Comparison of ENCODE assay signal across 8 cellular contexts in the genomic region with DNA sequence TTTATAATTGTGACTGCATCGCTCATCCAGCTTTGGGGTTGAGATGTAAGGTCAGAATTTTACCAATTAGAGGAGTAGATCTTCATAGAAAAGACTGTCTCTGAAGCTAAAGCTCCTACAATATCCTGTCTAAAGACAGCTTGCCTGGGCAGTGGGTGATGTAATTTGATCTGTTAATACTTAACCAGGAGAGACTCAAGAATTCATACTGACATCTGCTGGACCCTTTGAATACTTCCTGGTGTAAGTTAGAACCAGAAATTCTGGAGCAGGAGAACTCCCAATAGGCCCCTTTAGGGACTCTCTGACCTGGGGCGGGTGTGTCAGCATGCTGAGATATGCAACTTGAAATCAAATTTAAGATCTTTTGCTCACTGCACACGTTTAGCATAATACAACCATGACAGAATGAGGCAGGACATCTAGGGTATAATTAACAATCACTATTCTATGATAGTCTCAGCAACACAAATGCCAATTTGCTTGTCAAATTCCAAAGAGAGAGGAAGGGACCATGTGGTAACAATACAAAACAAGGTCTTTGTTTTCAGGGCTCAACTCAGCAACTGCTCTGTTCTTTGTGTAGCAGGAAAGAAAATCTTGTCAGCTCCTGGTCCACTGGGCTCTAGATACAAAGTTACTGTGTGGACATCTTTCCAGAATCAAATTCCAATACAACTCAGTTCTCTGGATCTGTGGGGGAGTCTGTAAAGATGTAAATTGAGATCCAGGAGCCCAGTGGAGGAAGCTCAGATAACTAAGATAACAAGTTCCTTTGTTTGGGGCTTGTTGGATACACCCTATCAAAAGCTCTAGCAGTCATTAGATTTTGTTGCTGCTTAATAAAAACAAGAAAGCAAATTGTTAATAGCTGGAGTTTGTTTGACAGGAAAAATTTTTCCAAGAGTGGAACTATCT.
DNase-seq lines count a peak whose midpoint lies in the region; ATAC-seq, FAIRE-seq and TF ChIP-seq lines count a peak whose summit lies in the region.

No MANE protein-coding gene starts in this region.

- TF ChIP-seq EP300 in K562 (IDR thresholded peaks at IDR 0.05; ENCODE audit: low read length), result no peak

- no peak for TF ChIP-seq RAD21 in K562 (CRISPR knock-in tag; conservative IDR thresholded peaks at IDR 0.05 in 1 of 2, IDR thresholded peaks at IDR 0.05 in 1 of 2)

- H4K20me1 ChIP-seq in K562 (replicated peaks; ENCODE audit: control insufficient read depth, insufficient read depth, low read length), result no peaks in the 10 kb centered on the region

- no peak overlapping the region for H3K9ac ChIP-seq in K562 (ENCODE audit: insufficient read depth in 1 of 2, low read depth in 2 of 2, low read length in 2 of 2)

- H3K9me1 ChIP-seq in K562 (ENCODE audit: control insufficient read depth, insufficient read depth, low read length), result no peaks in the 10 kb centered on the region

- POLR2A ChIA-PET in K562 (lab: Yijun Ruan, JAX), result no interaction called here
- POLR2A ChIA-PET in CD4-positive, alpha-beta memory T cell (lab: Charles Lee; ENCODE audit: partially characterized antibody), result no interaction called here

- intact Hi-C loops in K562 (cut with micrococcal nuclease), result no loop called here
- intact Hi-C loops in CD4-positive, alpha-beta memory T cell (cut with micrococcal nuclease), result no loop called here

- no peak for FAIRE-seq in K562 (lab: Jason Lieb, UNC)

- H3K4me3 ChIP-seq in K562, result no peak overlapping the region
- no peak overlapping the region for H3K4me3 ChIP-seq in CD4-positive, alpha-beta memory T cell (ENCODE audit: low read length in 2 of 2)

- H3K79me2 ChIP-seq in K562 (ENCODE audit: control insufficient read depth, insufficient read depth, low read length), result no peaks in the 10 kb centered on the region

- H3K27me3 Mint-ChIP-seq in nephron (ENCODE audit: low read depth), result no peaks in the 10 kb centered on the region
- peaks cover 0 to 1% of the 10 kb centered on the region in 2 donors for H3K27me3 Mint-ChIP-seq in CD4-positive, alpha-beta memory T cell

- peak; percentile 55 for ATAC-seq in K562

- H3K9me3 Mint-ChIP-seq in nephron, result no peaks in the 10 kb centered on the region
- peaks cover 0 to 2% (median 0%) of the 10 kb centered on the region in 8 donors for H3K9me3 Mint-ChIP-seq in CD4-positive, alpha-beta memory T cell

- no TSS peak for BruUV-seq in K562 (replicated peaks; lab: Mats Ljungman, UMichigan)

- H3K4me2 ChIP-seq in K562 (ENCODE audit: insufficient read depth, low read length), result no peak overlapping the region

- H3K4me1 ChIP-seq in K562 (replicated peaks in 1 of 2; ENCODE audit: control insufficient read depth in 2 of 2, insufficient read depth in 2 of 2, low read length in 2 of 2), result no peaks in the 10 kb centered on the region
- no peaks in the 10 kb centered on the region for H3K4me1 ChIP-seq in CD4-positive, alpha-beta memory T cell (ENCODE audit: insufficient read depth, low read length)

- H2AFZ ChIP-seq in K562 (ENCODE audit: low read depth, low read length), result no peak overlapping the region

- no peaks in the 10 kb centered on the region for H3K9me3 ChIP-seq in K562 (replicated peaks; ENCODE audit: control insufficient read depth, insufficient read depth, low read depth, low read length)
- H3K9me3 ChIP-seq in CD4-positive, alpha-beta memory T cell (ENCODE audit: control insufficient read depth in 1 of 2, low read length in 2 of 2), result no peaks in the 10 kb centered on the region

- no peaks in the 10 kb centered on the region for H3K36me3 ChIP-seq in K562 (ENCODE audit: control insufficient read depth, insufficient read depth, low read length)
- H3K36me3 ChIP-seq in CD4-positive, alpha-beta memory T cell (ENCODE audit: insufficient read depth, low read length), result no peaks in the 10 kb centered on the region

- no peak overlapping the region for H3K4me3 Mint-ChIP-seq in nephron
- no peak overlapping the region for H3K4me3 Mint-ChIP-seq in CD4-positive, alpha-beta memory T cell

- DNase-seq in SHP77 (lab: John Stamatoyannopoulos, UW) (peak; percentile 12 to 17), SHP77 treated with DMSO at 0.1 percent for 48 hours (lab: John Stamatoyannopoulos, UW) (no peak), NAMALWA (ENCODE audit: low spot score) (peak; percentile 46), K562 (ENCODE audit: extremely low read depth in 1 of 4, low spot score in 3 of 4) (peak in 1 of 4 experiments; percentile 6), caudate nucleus (lab: John Stamatoyannopoulos, UW) (no peak), UCSD-AML1 (lab: John Stamatoyannopoulos, UW; ENCODE audit: unreplicated experiment) (no peak)
- no peak for DNase-seq in CD4-positive, alpha-beta memory T cell

- TF ChIP-seq POLR2A in K562 (conservative IDR thresholded peaks at IDR 0.05), result no peak

- H3K27ac ChIP-seq in K562 (ENCODE audit: extremely low read depth, low read depth, low read length), result no peak overlapping the region
- no peak overlapping the region for H3K27ac ChIP-seq in caudate nucleus (ENCODE audit: low read depth, low read length)
- no peak overlapping the region for H3K27ac ChIP-seq in CD4-positive, alpha-beta memory T cell (ENCODE audit: low read depth, low read length)

- in situ Hi-C loops in K562 (cut with MboI), result no loop called here

- TF ChIP-seq CTCF in K562 (IDR thresholded peaks at IDR 0.05 in 2 of 3, conservative IDR thresholded peaks at IDR 0.05 in 1 of 3; ENCODE audit: insufficient read depth in 2 of 3, low read depth in 1 of 3, low read length in 3 of 3) (peak in 1 of 3 experiments; percentile 20; a peak in 1 of 6 replicates), nephron (IDR thresholded peaks at IDR 0.05; ENCODE audit: unreplicated experiment in 3 of 3) (peak; percentile 29 to 42 (median 30))

- H3K4me1 Mint-ChIP-seq in nephron, result peaks cover 12% of the 10 kb centered on the region
- H3K4me1 Mint-ChIP-seq in CD4-positive, alpha-beta memory T cell, result no peaks in the 10 kb centered on the region

- 2% methylated on average over 3 of the region's 3 CpGs for WGBS in K562 (ENCODE audit: insufficient coverage, low coverage, missing lambda C conversion rate)

- no peaks in the 10 kb centered on the region for H3K36me3 Mint-ChIP-seq in nephron (ENCODE audit: low read depth)
- H3K36me3 Mint-ChIP-seq in CD4-positive, alpha-beta memory T cell, result no peaks in the 10 kb centered on the region

- CTCF ChIA-PET in K562 (lab: Yijun Ruan, JAX; ENCODE audit: low intra/inter-chr PET ratio), result no interaction called here
- CTCF ChIA-PET in CD4-positive, alpha-beta memory T cell (lab: Charles Lee; ENCODE audit: partially characterized antibody), result no interaction called here

- no peaks in the 10 kb centered on the region for H3K27me3 ChIP-seq in K562 (ENCODE audit: control insufficient read depth in 2 of 2, insufficient read depth in 2 of 2, low read length in 2 of 2)
- no peaks in the 10 kb centered on the region for H3K27me3 ChIP-seq in CD4-positive, alpha-beta memory T cell (ENCODE audit: insufficient read depth, low read length)

- H3K27ac Mint-ChIP-seq in nephron, result peak overlapping the region; percentile 6 to 54 (median 36)
- H3K27ac Mint-ChIP-seq in CD4-positive, alpha-beta memory T cell, result peak overlapping the region in 1 of 7 donors; percentile 11

TF ChIP-seq in K562, 482 proteins besides CTCF, POLR2A, EP300 and RAD21:
- TF ChIP-seq SMAD2 (IDR thresholded peaks at IDR 0.05; ENCODE audit: low read depth, low read length), result no peak

Comparison
In these comparisons a context has a peak if more than half of its experiments do, and no peak if none do; other contexts are left out.
1. DNase-seq: peak in SHP77 (2 of 2) and NAMALWA (single experiment); none in SHP77 treated with DMSO at 0.1 percent for 48 hours (single experiment), caudate nucleus (0 of 61), CD4-positive, alpha-beta memory T cell (0 of 5) and UCSD-AML1 (single experiment).